In the genomic region with DNA sequence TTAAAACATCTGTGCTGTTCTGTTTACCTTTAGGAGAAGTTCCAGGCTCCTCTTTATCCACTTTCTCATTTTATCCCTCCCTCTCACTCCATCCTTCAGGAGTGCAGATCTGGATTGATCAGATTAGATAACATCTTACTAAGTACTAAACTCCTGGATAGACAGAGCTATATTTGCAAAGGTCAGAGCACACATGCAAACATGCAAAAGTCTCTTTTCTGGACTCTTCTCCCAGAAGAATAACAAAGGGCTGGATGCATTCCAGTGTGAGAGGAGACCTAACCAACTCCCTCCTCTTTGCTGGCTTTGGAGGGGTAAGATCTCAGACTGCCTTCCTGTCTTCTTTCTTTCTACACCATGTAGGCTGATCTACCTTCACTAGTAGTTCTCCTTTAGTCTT, we compare ENCODE assay signal across 17 cellular contexts. TPM values are rescaled to one million over a fixed set of nuclear protein-coding genes. Genes with fewer than 3 reads are reported as not detected.
A peak's percentile ranks its signal among the peaks of the same experiment; 100 is the strongest.
DNase-seq lines count a peak whose midpoint lies in the region; ATAC-seq, FAIRE-seq and TF ChIP-seq lines count a peak whose summit lies in the region.
"Had no signal": no experiment of that assay in that cellular context is flagged by ENCODE, and none has a peak within 500 bp of the region (broad histone marks: within the 10 kb centered on the region; RNA-seq: fewer than 3 reads in every experiment).

No MANE protein-coding gene starts in this region.

- dilution Hi-C loops in keratinocyte (cut with MboI; ENCODE audit: extremely low pct_ligation_motif_present, low sequenced_read_pairs) = no loop called here

- no peaks in the 10 kb centered on the region for H3K36me3 ChIP-seq in adipocyte (ENCODE audit: control insufficient read depth, insufficient read depth, low read length, severe bottlenecking)
- no peaks in the 10 kb centered on the region for H3K36me3 ChIP-seq in keratinocyte (ENCODE audit: control insufficient read depth in 2 of 2, extremely low read depth in 1 of 2, insufficient read depth in 2 of 2, low read length in 2 of 2)

- H3K27me3 ChIP-seq in adipocyte (replicated peaks; ENCODE audit: control insufficient read depth, insufficient read depth, low read length) (peaks cover 62% of the 10 kb centered on the region), keratinocyte (ENCODE audit: control insufficient read depth, extremely low read depth, insufficient read depth, low read length) (no peaks in the 10 kb centered on the region)
- H3K27me3 ChIP-seq: BE2C had no signal

- no peaks in the 10 kb centered on the region for H3K27me3 Mint-ChIP-seq in osteocyte (ENCODE audit: unreplicated experiment)
- H3K27me3 Mint-ChIP-seq in stimulated activated naive CD8-positive, alpha-beta T cell treated with anti-CD3 and anti-CD28 coated beads, Interleukin-15, amount 100 ng/mL, for 72 hours = peaks cover 61% of the 10 kb centered on the region

- H3K4me3 Mint-ChIP-seq in osteocyte (ENCODE audit: unreplicated experiment) = no peak overlapping the region
- H3K4me3 Mint-ChIP-seq in stimulated activated naive CD8-positive, alpha-beta T cell treated with anti-CD3 and anti-CD28 coated beads, Interleukin-15, amount 100 ng/mL, for 72 hours = no peak overlapping the region
- H3K4me3 Mint-ChIP-seq: CD4-positive, alpha-beta memory T cell had no signal

- TF ChIP-seq CTCF in keratinocyte (optimal IDR thresholded peaks at IDR 0.05 in 1 of 3, IDR thresholded peaks at IDR 0.05 in 1 of 3, conservative IDR thresholded peaks at IDR 0.05 in 1 of 3; ENCODE audit: extremely low read depth in 1 of 3, insufficient read depth in 2 of 3, low read length in 3 of 3) (no peak), osteocyte (IDR thresholded peaks at IDR 0.05) (no peak)

- H3K9me1 ChIP-seq in keratinocyte (ENCODE audit: control insufficient read depth, extremely low read depth, insufficient read depth, low read length) = no peaks in the 10 kb centered on the region

- H3K79me2 ChIP-seq in keratinocyte (ENCODE audit: control insufficient read depth, insufficient read depth, low read length) = no peaks in the 10 kb centered on the region

- DNase-seq in adipocyte (ENCODE audit: low read depth) (peak; percentile 34), keratinocyte (ENCODE audit: low read depth, low spot score) (no peak), osteocyte (ENCODE audit: extremely low spot score, unreplicated experiment) (no peak)
- DNase-seq in stimulated activated CD4-positive, alpha-beta T cell treated with anti-CD3 and anti-CD28 coated beads, Interleukin-4, amount 100 ng/mL, for 1 hour = no peak
- DNase-seq in stimulated activated naive CD8-positive, alpha-beta T cell treated with anti-CD3 and anti-CD28 coated beads, Interleukin-15, amount 100 ng/mL, for 72 hours = no peak
- DNase-seq: BE2C; CD4-positive, alpha-beta memory T cell; DMS153; DND-41; GF-D8; GM23248 had no signal

- no peaks in the 10 kb centered on the region for H3K36me3 Mint-ChIP-seq in osteocyte (ENCODE audit: unreplicated experiment)
- H3K36me3 Mint-ChIP-seq: CD4-positive, alpha-beta memory T cell had no signal

- peak; percentile 26 for FAIRE-seq in keratinocyte (lab: Jason Lieb, UNC)
- FAIRE-seq: A549, H54 had no signal

- no peaks in the 10 kb centered on the region for H3K4me1 ChIP-seq in adipocyte (ENCODE audit: control insufficient read depth, insufficient read depth, low read length)
- no peaks in the 10 kb centered on the region for H3K4me1 ChIP-seq in keratinocyte (ENCODE audit: control insufficient read depth, extremely low read depth, insufficient read depth, low read length)
- H3K4me1 ChIP-seq: A549 had no signal

- no peak overlapping the region for H3K4me3 ChIP-seq in adipocyte (ENCODE audit: low read length)
- no peak overlapping the region for H3K4me3 ChIP-seq in keratinocyte (ENCODE audit: control insufficient read depth in 2 of 3, extremely low read depth in 1 of 3, insufficient read depth in 2 of 3, low read depth in 1 of 3, low read length in 3 of 3)
- H3K4me3 ChIP-seq: A549, GM23248 had no signal

- H3K4me1 Mint-ChIP-seq in osteocyte (ENCODE audit: unreplicated experiment) = peaks cover 9% of the 10 kb centered on the region
- no peaks in the 10 kb centered on the region for H3K4me1 Mint-ChIP-seq in stimulated activated naive CD8-positive, alpha-beta T cell treated with anti-CD3 and anti-CD28 coated beads, Interleukin-15, amount 100 ng/mL, for 72 hours
- H3K4me1 Mint-ChIP-seq: CD4-positive, alpha-beta memory T cell had no signal

- H3K9ac ChIP-seq in adipocyte (ENCODE audit: low read length) (no peak overlapping the region), keratinocyte (ENCODE audit: control insufficient read depth, extremely low read depth, insufficient read depth, low read length) (no peak overlapping the region)
- H3K9ac ChIP-seq: GM23248 had no signal

- H4K20me1 ChIP-seq in keratinocyte (ENCODE audit: control insufficient read depth, extremely low read depth, insufficient read depth, low read length) = no peaks in the 10 kb centered on the region

- ATAC-seq in HG03520 (IDR thresholded peaks at IDR 0.05; ENCODE audit: unreplicated experiment) = no peak
- no peak for ATAC-seq in stimulated activated naive CD8-positive, alpha-beta T cell treated with anti-CD3 and anti-CD28 coated beads, Interleukin-15, amount 100 ng/mL, for 72 hours
- ATAC-seq: A549, HCT116 had no signal

- H3K9me3 Mint-ChIP-seq in osteocyte (ENCODE audit: unreplicated experiment) = no peaks in the 10 kb centered on the region
- no peaks in the 10 kb centered on the region for H3K9me3 Mint-ChIP-seq in stimulated activated naive CD8-positive, alpha-beta T cell treated with anti-CD3 and anti-CD28 coated beads, Interleukin-15, amount 100 ng/mL, for 72 hours

- no peak overlapping the region for H3K27ac ChIP-seq in keratinocyte (ENCODE audit: control insufficient read depth, insufficient read depth, low read length)
- H3K27ac ChIP-seq: A549, C4-2B, GM23248, HL-60 had no signal

- no peak overlapping the region for H3K4me2 ChIP-seq in keratinocyte (ENCODE audit: control insufficient read depth, extremely low read depth, insufficient read depth, low read depth, low read length)
- H3K4me2 ChIP-seq: A549 had no signal

- no peak overlapping the region for H2AFZ ChIP-seq in keratinocyte (ENCODE audit: control insufficient read depth, low read length)
- H2AFZ ChIP-seq: GM23248 had no signal

- H3K27ac Mint-ChIP-seq in osteocyte (ENCODE audit: unreplicated experiment) = peak overlapping the region; percentile 11
- H3K27ac Mint-ChIP-seq in stimulated activated naive CD8-positive, alpha-beta T cell treated with anti-CD3 and anti-CD28 coated beads, Interleukin-15, amount 100 ng/mL, for 72 hours = no peak overlapping the region
- H3K27ac Mint-ChIP-seq: CD4-positive, alpha-beta memory T cell had no signal

- H3K9me3 ChIP-seq in adipocyte (ENCODE audit: control insufficient read depth, low read length) = no peaks in the 10 kb centered on the region
- H3K9me3 ChIP-seq in keratinocyte (ENCODE audit: control insufficient read depth, low read depth, low read length) = no peaks in the 10 kb centered on the region
- H3K9me3 ChIP-seq: A549, BE2C had no signal

RNA-seq across cellular contexts. Expression of a gene that starts 21.4 kb away (rescaled TPM):
- polyA plus RNA-seq in keratinocyte = 2.0 to 3.3 TPM (median 2.4 TPM) in 3 replicates
- 4.2 TPM for polyA plus RNA-seq in keratinocyte (2011; ENCODE audit: low read depth)
- 1.7 and 2.3 TPM in 2 replicates for polyA plus RNA-seq in keratinocyte (2011; cell fraction: cytosol; rRNA removed)
- polyA plus RNA-seq in keratinocyte (2011; cell fraction: nucleus; rRNA removed) = 10.7 and 12.6 TPM in 2 replicates
- 1.7 and 2.0 TPM in 2 replicates for polyA plus RNA-seq in keratinocyte (2012; ENCODE audit: low replicate concordance)
- 3.9 to 11.7 TPM (median 5.9 TPM) in 3 replicates for polyA minus RNA-seq in keratinocyte
- polyA minus RNA-seq in keratinocyte (2011; cell fraction: cytosol; rRNA and poly(A)+ RNA removed) = 0.96 TPM
- polyA minus RNA-seq in keratinocyte (2011; cell fraction: nucleus; rRNA and poly(A)+ RNA removed) = 9.0 and 18.9 TPM in 2 replicates
- 5.3 and 6.0 TPM in 2 replicates for total RNA-seq in osteocyte
